In the genomic region with DNA sequence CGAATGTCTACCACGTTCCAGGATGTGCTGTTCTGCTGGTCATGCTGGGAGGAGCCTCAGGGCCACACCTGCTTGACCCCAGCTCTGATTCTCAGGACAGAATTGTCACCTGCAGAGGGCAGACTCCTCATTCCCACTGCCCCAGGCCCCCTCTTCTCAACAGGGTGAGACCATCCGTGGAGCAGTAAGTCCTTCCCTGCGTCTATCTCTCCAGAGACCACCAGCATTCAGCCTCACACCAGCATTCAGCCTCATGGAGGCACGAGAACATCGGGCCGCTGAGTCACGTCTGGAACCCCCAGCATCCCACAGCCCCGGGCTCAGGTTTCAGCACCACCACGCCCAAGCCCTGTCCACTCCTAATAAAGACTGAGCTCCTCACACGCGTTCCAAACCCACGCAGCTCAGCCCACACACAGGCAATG, we compare ENCODE assay signal across 18 cellular contexts.
DNase-seq lines count a peak whose midpoint lies in the region; TF ChIP-seq lines count a peak whose summit lies in the region.
"Had no signal": no experiment of that assay in that cellular context is flagged by ENCODE, and none has a peak within 500 bp of the region (broad histone marks: within the 10 kb centered on the region; RNA-seq: fewer than 3 reads in every experiment).

No MANE protein-coding gene starts in this region.

- H3K4ac ChIP-seq in neuronal stem cell (ENCODE audit: low read length) = no peak overlapping the region

- H2BK15ac ChIP-seq in neuronal stem cell (ENCODE audit: low read length) = no peak overlapping the region

- H2AFZ ChIP-seq in neuronal stem cell (ENCODE audit: low read length) = no peak overlapping the region

- no peak overlapping the region for H2BK12ac ChIP-seq in neuronal stem cell (ENCODE audit: low read length)

- no peak overlapping the region for H4K8ac ChIP-seq in neuronal stem cell (ENCODE audit: low read depth, low read length)

- H3K9me3 ChIP-seq in neuronal stem cell (replicated peaks in 1 of 2; ENCODE audit: control insufficient read depth in 2 of 2, insufficient read depth in 1 of 2, low read depth in 1 of 2, low read length in 2 of 2) = peaks cover 0 to 4% of the 10 kb centered on the region in 2 donors
- H3K9me3 ChIP-seq: SJCRH30, stomach, vagina had no signal

- no peak overlapping the region for H3K4me2 ChIP-seq in neuronal stem cell (ENCODE audit: insufficient read depth, low read length, poor library complexity, severe bottlenecking)

- no peak overlapping the region for H3K27ac ChIP-seq in C4-2B
- no peak overlapping the region for H3K27ac ChIP-seq in neuronal stem cell (replicated peaks; ENCODE audit: low read length)
- H3K27ac ChIP-seq: SJCRH30, stomach, vagina had no signal

- no peak overlapping the region for H2BK120ac ChIP-seq in neuronal stem cell (ENCODE audit: low read depth, low read length)

- H3K9ac ChIP-seq in neuronal stem cell (ENCODE audit: low read depth, low read length, poor library complexity) = no peak overlapping the region

- peaks cover 25 to 88% of the 10 kb centered on the region in 2 donors for H3K36me3 ChIP-seq in neuronal stem cell (replicated peaks in 1 of 2; ENCODE audit: control insufficient read depth in 2 of 2, insufficient read depth in 2 of 2, low read length in 2 of 2)
- H3K36me3 ChIP-seq: SJCRH30 had no signal

- no peak overlapping the region for H4K91ac ChIP-seq in neuronal stem cell (ENCODE audit: low read depth, low read length, poor library complexity)

- DNase-seq in HuH-7 (ENCODE audit: low spot score) = peak; percentile 48
- no peak for DNase-seq in choroid plexus epithelial cell (ENCODE audit: low read depth)
- DNase-seq in neuronal stem cell (ENCODE audit: low spot score) = no peak
- no peak for DNase-seq in D341Med (ENCODE audit: low spot score)
- DNase-seq in NCI-H1417 (lab: John Stamatoyannopoulos, UW) = no peak
- DNase-seq in DMS53 treated with DMSO at 0.1 percent for 48 hours (lab: John Stamatoyannopoulos, UW; ENCODE audit: unreplicated experiment) = no peak
- DNase-seq in T-helper 9 cell = no peak
- DNase-seq: activated CD4-positive, alpha-beta T cell treated with anti-CD3 and anti-CD28 coated beads for 1 hour; activated gamma-delta T cell treated with Interleukin-2 at 50 U/mL for 16 hours; amygdala; foreskin fibroblast; NCI-H345; nucleus accumbens; right cardiac atrium; SJCRH30; stomach had no signal

- WGBS in neuronal stem cell (ENCODE audit: extremely low coverage in 2 of 2, insufficient read length in 2 of 2, insufficient replicate concordance in 1 of 2), 2 donors = no CpG with 5 or more reads among the region's 13 CpGs

- H3K27me3 ChIP-seq in neuronal stem cell (ENCODE audit: control insufficient read depth in 3 of 3, insufficient read depth in 3 of 3, low read depth in 1 of 3, low read length in 3 of 3) = peaks cover 0 to 2% (median 0%) of the 10 kb centered on the region in 3 experiments
- H3K27me3 ChIP-seq: SJCRH30, stomach, vagina had no signal

- TF ChIP-seq CTCF in C4-2B (conservative IDR thresholded peaks at IDR 0.05) (peak; percentile 29), choroid plexus epithelial cell (conservative IDR thresholded peaks at IDR 0.05; ENCODE audit: low read depth, low read length) (peak; percentile 2)

- H3K79me1 ChIP-seq in neuronal stem cell (ENCODE audit: low read depth, low read length) = peaks cover 6% of the 10 kb centered on the region

- H2AK5ac ChIP-seq in neuronal stem cell (ENCODE audit: low read depth, low read length) = peak overlapping the region; percentile 69

- H3K18ac ChIP-seq in neuronal stem cell (ENCODE audit: low read length) = peak overlapping the region; percentile 75

- peak overlapping the region; percentile 43 for H3K23ac ChIP-seq in neuronal stem cell (ENCODE audit: low read depth, low read length, poor library complexity)

- peak overlapping the region; percentile 63 for H2BK5ac ChIP-seq in neuronal stem cell (ENCODE audit: low read length)

- no peak overlapping the region for H3K4me3 ChIP-seq in choroid plexus epithelial cell (ENCODE audit: low read depth, low read length)
- no peak overlapping the region for H3K4me3 ChIP-seq in neuronal stem cell (ENCODE audit: low read length in 2 of 2)
- H3K4me3 ChIP-seq: SJCRH30, stomach, vagina had no signal

- peaks cover 0 to 7% of the 10 kb centered on the region in 2 donors for H3K4me1 ChIP-seq in neuronal stem cell (ENCODE audit: control insufficient read depth in 2 of 2, insufficient read depth in 1 of 2, low read depth in 1 of 2, low read length in 2 of 2)
- H3K4me1 ChIP-seq: SJCRH30, stomach, vagina had no signal

- H3K14ac ChIP-seq in neuronal stem cell (ENCODE audit: low read length) = no peak overlapping the region
